ENCODE assay signal across 20 cellular contexts in genomic region chr1:175881571-175881970, GRCh38.
"Had no signal": no experiment of that assay in that cellular context is flagged by ENCODE, and none has a peak within 500 bp of the region (broad histone marks: within the 10 kb centered on the region; RNA-seq: fewer than 3 reads in every experiment).

No MANE protein-coding gene starts in this region.

- H3K27ac Mint-ChIP-seq: activated B cell treated with CpG ODN at 0.5 μM for 24 hours; activated CD4-positive, alpha-beta T cell treated with anti-CD3 and anti-CD28 coated beads, Interleukin-2, amount 10 ng/mL, durations not matched to agents 24 days and 14 days; activated CD8-positive, alpha-beta T cell treated with anti-CD3 and anti-CD28 coated beads, Interleukin-2, amount 10 ng/mL, durations not matched to agents 7 days and 5 days; stimulated activated naive CD8-positive, alpha-beta T cell treated with anti-CD3 and anti-CD28 coated beads, Interleukin-15, Interleukin-2, amounts not matched to agents 100 ng/mL and 50 ng/mL, for 24 hours; T-helper 2 cell treated with Interferon-gamma antibody and Interleukin-4, amounts not matched to agents 5 μg/mL and 100 μg/mL, for 36 hours had no signal

- H3K9me3 ChIP-seq: lower lobe of right lung, ovary, psoas muscle, tibial nerve, vagina had no signal

- H3K9me3 Mint-ChIP-seq: activated B cell treated with CpG ODN at 0.5 μM for 24 hours; activated CD4-positive, alpha-beta T cell treated with anti-CD3 and anti-CD28 coated beads, Interleukin-2, amount 10 ng/mL, durations not matched to agents 24 days and 14 days; activated T-cell treated with anti-CD3 and anti-CD28 coated beads, Interleukin-2, amount 50 U/mL, for 4 hours; stimulated activated naive CD8-positive, alpha-beta T cell treated with anti-CD3 and anti-CD28 coated beads, Interleukin-15, Interleukin-2, amounts not matched to agents 100 ng/mL and 50 ng/mL, for 24 hours; T-helper 2 cell treated with Interferon-gamma antibody and Interleukin-4, amounts not matched to agents 5 μg/mL and 100 μg/mL, for 36 hours had no signal

- H3K4me3 Mint-ChIP-seq: activated B cell treated with CpG ODN at 0.5 μM for 24 hours; activated CD4-positive, alpha-beta T cell treated with anti-CD3 and anti-CD28 coated beads, Interleukin-2, amount 10 ng/mL, durations not matched to agents 24 days and 14 days; activated CD8-positive, alpha-beta T cell treated with anti-CD3 and anti-CD28 coated beads, Interleukin-2, amount 10 ng/mL, durations not matched to agents 7 days and 5 days; activated T-cell treated with anti-CD3 and anti-CD28 coated beads, Interleukin-2, amount 50 U/mL, for 4 hours; stimulated activated naive CD8-positive, alpha-beta T cell treated with anti-CD3 and anti-CD28 coated beads, Interleukin-15, Interleukin-2, amounts not matched to agents 100 ng/mL and 50 ng/mL, for 24 hours; T-helper 2 cell treated with Interferon-gamma antibody and Interleukin-4, amounts not matched to agents 5 μg/mL and 100 μg/mL, for 36 hours had no signal

- H3K27me3 ChIP-seq: ovary, tibial nerve, vagina had no signal

- ATAC-seq: activated CD8-positive, alpha-beta T cell treated with anti-CD3 and anti-CD28 coated beads, Interleukin-2, amount 10 ng/mL, durations not matched to agents 7 days and 5 days; activated T-cell treated with anti-CD3 and anti-CD28 coated beads, Interleukin-2, amount 50 U/mL, for 4 hours; foreskin keratinocyte; lower lobe of right lung; psoas muscle; right cardiac atrium had no signal

- H3K4me1 Mint-ChIP-seq: activated B cell treated with CpG ODN at 0.5 μM for 24 hours; activated CD4-positive, alpha-beta T cell treated with anti-CD3 and anti-CD28 coated beads, Interleukin-2, amount 10 ng/mL, durations not matched to agents 24 days and 14 days had no signal

- H3K4me1 ChIP-seq: foreskin keratinocyte, lower lobe of right lung, psoas muscle, vagina had no signal

- H3K4me3 ChIP-seq: coronary artery, lower lobe of right lung, ovary, psoas muscle, skin epidermis, tibial nerve, vagina had no signal

- H3K27ac ChIP-seq: coronary artery, foreskin keratinocyte, lower lobe of right lung, ovary, psoas muscle, skin epidermis, tibial nerve, vagina had no signal

- DNase-seq: activated B cell treated with CpG ODN at 0.5 μM for 24 hours; activated CD4-positive, alpha-beta T cell treated with anti-CD3 and anti-CD28 coated beads, Interleukin-2, amount 10 ng/mL, durations not matched to agents 24 days and 14 days; activated CD8-positive, alpha-beta memory T cell treated with anti-CD3 and anti-CD28 coated beads, Interleukin-2, amount 50 U/mL, for 4 hours; activated CD8-positive, alpha-beta T cell treated with anti-CD3 and anti-CD28 coated beads, Interleukin-2, amount 10 ng/mL, durations not matched to agents 7 days and 5 days; activated effector memory CD4-positive, alpha-beta T cell treated with anti-CD3 and anti-CD28 coated beads, Interleukin-2, amount 50 U/mL, for 16 hours; activated naive CD4-positive, alpha-beta T cell treated with anti-CD3 and anti-CD28 coated beads, Interleukin-2, amount 50 U/mL, for 16 hours; activated T-cell treated with anti-CD3 and anti-CD28 coated beads, Interleukin-2, amount 50 U/mL, for 4 hours; aorta; foreskin keratinocyte; hippocampal formation; lower lobe of right lung; ovary; psoas muscle; right cardiac atrium had no signal

- H3K27me3 Mint-ChIP-seq: activated B cell treated with CpG ODN at 0.5 μM for 24 hours; stimulated activated naive CD8-positive, alpha-beta T cell treated with anti-CD3 and anti-CD28 coated beads, Interleukin-15, Interleukin-2, amounts not matched to agents 100 ng/mL and 50 ng/mL, for 24 hours had no signal

- H3K36me3 ChIP-seq: lower lobe of right lung, ovary, tibial nerve, vagina had no signal
